Comparison of ENCODE assay signal across 8 cellular contexts in the genomic region with DNA sequence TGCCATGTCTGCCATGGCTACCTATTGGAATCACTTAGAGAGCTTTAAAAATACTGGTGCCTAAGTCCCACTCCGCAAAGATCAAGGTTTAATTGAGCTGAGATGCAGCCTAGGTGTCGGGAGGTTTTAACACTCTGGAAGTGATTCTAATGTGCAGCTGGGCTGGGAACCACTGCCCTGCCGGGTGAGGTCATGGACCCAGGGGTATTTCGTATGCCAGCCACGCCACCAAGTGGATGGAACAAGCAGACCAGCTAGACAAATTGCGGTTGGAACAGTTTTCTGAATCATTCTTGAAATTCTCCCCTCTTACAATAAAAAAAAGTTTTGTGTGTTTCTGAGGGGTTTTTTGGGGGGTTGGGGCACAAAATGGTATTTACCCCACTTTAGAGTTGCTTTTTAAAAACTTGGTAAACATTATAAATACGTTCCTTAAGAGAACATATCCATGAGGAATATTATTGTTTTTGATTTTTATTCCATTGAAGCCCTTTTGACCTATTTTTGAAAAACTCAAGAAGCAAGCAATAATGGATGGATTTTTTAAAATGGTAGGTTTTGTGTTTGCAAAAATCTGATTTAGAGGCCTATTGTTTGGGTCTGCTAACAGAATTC.
DNase-seq lines count a peak whose midpoint lies in the region; ATAC-seq and TF ChIP-seq lines count a peak whose summit lies in the region.

No MANE protein-coding gene starts in this region.

- intact Hi-C loops in testis (cut with DNase I; ENCODE audit: low total_unique reads) = no loop called here

- H3K9me3 ChIP-seq in testis = no peaks in the 10 kb centered on the region

- POLR2A ChIA-PET in activated CD4-positive, alpha-beta T cell treated with anti-CD3 and anti-CD28 coated beads, Interleukin-2, amount 10 ng/mL, durations not matched to agents 7 days and 5 days (lab: Charles Lee) = no interaction called here

- H3K4me1 ChIP-seq in testis = no peaks in the 10 kb centered on the region

- ATAC-seq in GM18907 (IDR thresholded peaks at IDR 0.05; ENCODE audit: unreplicated experiment) = peak; percentile 86
- peak; percentile 64 for ATAC-seq in HG03108 (IDR thresholded peaks at IDR 0.05; ENCODE audit: unreplicated experiment)
- peak; percentile 86 to 89 for ATAC-seq in naive B cell (ENCODE audit: low read depth in 2 of 2)

- H3K27ac ChIP-seq in epithelial cell of prostate (no peak overlapping the region), testis (no peak overlapping the region)

- peaks cover 2% of the 10 kb centered on the region for H3K27me3 Mint-ChIP-seq in activated CD4-positive, alpha-beta T cell treated with anti-CD3 and anti-CD28 coated beads, Interleukin-2, amount 10 ng/mL, durations not matched to agents 7 days and 5 days
- no peaks in the 10 kb centered on the region for H3K27me3 Mint-ChIP-seq in naive B cell

- DNase-seq in C1 segment of cervical spinal cord (lab: John Stamatoyannopoulos, UW) = peak in 10 of 14 donors; percentile 10 to 54 (median 30)
- peak; percentile 14 to 72 for DNase-seq in NCI-H446 (lab: John Stamatoyannopoulos, UW)
- peak; percentile 55 for DNase-seq in activated CD4-positive, alpha-beta T cell treated with anti-CD3 and anti-CD28 coated beads, Interleukin-2, amount 10 ng/mL, durations not matched to agents 7 days and 5 days
- DNase-seq in epithelial cell of prostate (ENCODE audit: low read depth, low spot score) = peak; percentile 22
- DNase-seq in naive B cell = peak; percentile 48
- peak; percentile 75 for DNase-seq in testis

- TF ChIP-seq POLR2A in testis (IDR thresholded peaks at IDR 0.05) = no peak

- no peak overlapping the region for H3K4me3 Mint-ChIP-seq in activated CD4-positive, alpha-beta T cell treated with anti-CD3 and anti-CD28 coated beads, Interleukin-2, amount 10 ng/mL, durations not matched to agents 7 days and 5 days
- H3K4me3 Mint-ChIP-seq in naive B cell = no peak overlapping the region

- whole genome bisulfite sequencing in testis, 2 donors = 25 to 48% methylated on average over 7 of the region's 7 CpGs

- no peaks in the 10 kb centered on the region for H3K36me3 Mint-ChIP-seq in activated CD4-positive, alpha-beta T cell treated with anti-CD3 and anti-CD28 coated beads, Interleukin-2, amount 10 ng/mL, durations not matched to agents 7 days and 5 days (ENCODE audit: low read depth)
- no peaks in the 10 kb centered on the region for H3K36me3 Mint-ChIP-seq in naive B cell

- H3K4me1 Mint-ChIP-seq in activated CD4-positive, alpha-beta T cell treated with anti-CD3 and anti-CD28 coated beads, Interleukin-2, amount 10 ng/mL, durations not matched to agents 7 days and 5 days = peaks cover 16% of the 10 kb centered on the region
- H3K4me1 Mint-ChIP-seq in naive B cell = peaks cover 0 to 9% (median 6%) of the 10 kb centered on the region in 3 donors

- no peaks in the 10 kb centered on the region for H3K9me3 Mint-ChIP-seq in activated CD4-positive, alpha-beta T cell treated with anti-CD3 and anti-CD28 coated beads, Interleukin-2, amount 10 ng/mL, durations not matched to agents 7 days and 5 days
- no peaks in the 10 kb centered on the region for H3K9me3 Mint-ChIP-seq in naive B cell

- no peaks in the 10 kb centered on the region for H3K36me3 ChIP-seq in testis (ENCODE audit: low read depth, missing control alignments)

- CTCF ChIA-PET in activated CD4-positive, alpha-beta T cell treated with anti-CD3 and anti-CD28 coated beads, Interleukin-2, amount 10 ng/mL, durations not matched to agents 7 days and 5 days (lab: Charles Lee) = interaction anchor here (1.1 to 3.6 kb wide), 8 partner anchors 11 to 712 kb away, joined by 3 to 32 read pairs (median 3); no protein-coding TSS in a partner anchor

- no peak overlapping the region for H3K27ac Mint-ChIP-seq in activated CD4-positive, alpha-beta T cell treated with anti-CD3 and anti-CD28 coated beads, Interleukin-2, amount 10 ng/mL, durations not matched to agents 7 days and 5 days
- H3K27ac Mint-ChIP-seq in naive B cell = no peak overlapping the region

- H3K4me3 ChIP-seq in testis = no peak overlapping the region

- peak; percentile 32 to 42 (median 35) for TF ChIP-seq CTCF in testis (IDR thresholded peaks at IDR 0.05)

- H3K27me3 ChIP-seq in testis = no peaks in the 10 kb centered on the region

Comparison
In these comparisons a context has a peak if more than half of its experiments do, and no peak if none do; other contexts are left out.
1. DNase-seq: peak in every context shown above with its lines; median percentile 75 in testis; 55 in activated CD4-positive, alpha-beta T cell treated with anti-CD3 and anti-CD28 coated beads, Interleukin-2, amount 10 ng/mL, durations not matched to agents 7 days and 5 days; 48 in naive B cell; 43 in NCI-H446; 30 in C1 segment of cervical spinal cord; 22 in epithelial cell of prostate.